ENCODE assay signal across 8 cellular contexts in genomic region chr7:30162622-30163124, GRCh38.
DNase-seq lines count a peak whose midpoint lies in the region; ATAC-seq and TF ChIP-seq lines count a peak whose summit lies in the region.

No MANE protein-coding gene starts in this region.

- ATAC-seq in GM21447 (IDR thresholded peaks at IDR 0.05; ENCODE audit: unreplicated experiment) (peak; percentile 30), GM21360 (IDR thresholded peaks at IDR 0.05; ENCODE audit: unreplicated experiment) (no peak)

- peak overlapping the region in 2 of 3 experiments; percentile 10 to 31 for H3K27ac Mint-ChIP-seq in nephron

- H3K36me3 ChIP-seq in brain microvascular endothelial cell (replicated peaks) = no peaks in the 10 kb centered on the region

- peaks cover 30% of the 10 kb centered on the region for H3K4me1 Mint-ChIP-seq in nephron

- peak overlapping the region; percentile 15 for H3K4me3 ChIP-seq in brain microvascular endothelial cell (ENCODE audit: low read depth, low read length)

- in situ Hi-C loops in brain microvascular endothelial cell (cut with HindIII; ENCODE audit: low pct_ligation_motif_present, low sequenced_read_pairs) = no loop called here
- in situ Hi-C loops in GM13976 (cut with MboI; ENCODE audit: low sequenced_read_pairs, unreplicated experiment) = loop anchor here (25.0 kb wide), 2 partner anchors 250 to 400 kb away; no protein-coding TSS in a partner anchor
- in situ Hi-C loops in GM13977 (cut with MboI; ENCODE audit: low pct_unique_long_range_greater_than_20kb, low sequenced_read_pairs, unreplicated experiment) = loop anchor here (10.0 to 25.0 kb wide), 2 partner anchors 112 to 400 kb away; no protein-coding TSS in a partner anchor

- H3K27me3 Mint-ChIP-seq in nephron (ENCODE audit: low read depth) = peaks cover 10% of the 10 kb centered on the region

- no peaks in the 10 kb centered on the region for H3K36me3 Mint-ChIP-seq in nephron (ENCODE audit: low read depth)

- no peaks in the 10 kb centered on the region for H3K9me3 Mint-ChIP-seq in nephron

- H3K27ac ChIP-seq in brain microvascular endothelial cell = peak overlapping the region; percentile 79

- DNase-seq in AG09319 (ENCODE audit: extremely low read depth, low read depth) (peak; percentile 24), NCI-H2107 treated with DMSO at 0.1 percent for 48 hours (lab: John Stamatoyannopoulos, UW; ENCODE audit: unreplicated experiment) (peak; percentile 99), brain microvascular endothelial cell (peak; percentile 73), GM13976 (ENCODE audit: low spot score) (no peak), GM13977 (ENCODE audit: low spot score) (no peak)

- TF ChIP-seq CTCF in AG09319 (IDR thresholded peaks at IDR 0.05; ENCODE audit: low read depth, low read length) (no peak), brain microvascular endothelial cell (IDR thresholded peaks at IDR 0.05; ENCODE audit: low read depth, low read length, missing control alignments) (no peak), nephron (IDR thresholded peaks at IDR 0.05; ENCODE audit: unreplicated experiment in 3 of 3) (no peak), GM13976 (IDR thresholded peaks at IDR 0.05; ENCODE audit: borderline replicate concordance, control extremely low read depth, extremely low read depth, insufficient read depth, missing control alignments) (no peak), GM13977 (IDR thresholded peaks at IDR 0.05; ENCODE audit: extremely low read depth, insufficient read depth, missing control alignments) (no peak)

- H3K27me3 ChIP-seq in brain microvascular endothelial cell (replicated peaks) = no peaks in the 10 kb centered on the region

- H3K4me3 Mint-ChIP-seq in nephron = no peak overlapping the region

Comparison
In these comparisons a context has a peak if more than half of its experiments do, and no peak if none do; other contexts are left out.
1. DNase-seq: peak in AG09319 (single experiment), NCI-H2107 treated with DMSO at 0.1 percent for 48 hours (single experiment) and brain microvascular endothelial cell (single experiment); none in GM13976 (single experiment) and GM13977 (single experiment).